Comparison of ENCODE assay signal across 8 cellular contexts in genomic region chr5:132260051-132260450, GRCh38. TPM values are rescaled to one million over a fixed set of nuclear protein-coding genes. Genes with fewer than 3 reads are reported as not detected.
DNase-seq lines count a peak whose midpoint lies in the region; ATAC-seq and TF ChIP-seq lines count a peak whose summit lies in the region.

No MANE protein-coding gene starts in this region.

- H3K9ac ChIP-seq in colonic mucosa (ENCODE audit: low read depth in 2 of 2, low read length in 2 of 2), result peak overlapping the region in 1 of 2 donors; percentile 69

- no peaks in the 10 kb centered on the region for H3K9me3 ChIP-seq in right cardiac atrium (ENCODE audit: control insufficient read depth, low read length)
- H3K9me3 ChIP-seq in colonic mucosa, result no peaks in the 10 kb centered on the region

- no peak for ATAC-seq in right cardiac atrium
- no peak for ATAC-seq in HG03565 (IDR thresholded peaks at IDR 0.05; ENCODE audit: unreplicated experiment)
- ATAC-seq in GM18873 (IDR thresholded peaks at IDR 0.05; ENCODE audit: low FRiP score, unreplicated experiment), result no peak
- ATAC-seq in HG02938 (IDR thresholded peaks at IDR 0.05; ENCODE audit: unreplicated experiment), result no peak

- 57% methylated on average over 6 of the region's 6 CpGs for WGBS in right cardiac atrium

- H3K4me3 ChIP-seq in right cardiac atrium (ENCODE audit: low read length) (no peak overlapping the region), colonic mucosa (peak overlapping the region; percentile 21)

- peak in 1 of 3 donors; percentile 48 for DNase-seq in right cardiac atrium
- DNase-seq in cardiac septum (ENCODE audit: low spot score), result no peak
- peak; percentile 20 for DNase-seq in colonic mucosa
- peak; percentile 49 for DNase-seq in myocyte (ENCODE audit: low read depth)
- DNase-seq in hepatic stellate cell (ENCODE audit: low spot score), result no peak

- H3K36me3 ChIP-seq in colonic mucosa, result no peaks in the 10 kb centered on the region

- no peak for TF ChIP-seq CTCF in colonic mucosa (IDR thresholded peaks at IDR 0.05)

- peak overlapping the region; percentile 71 for H3K27ac ChIP-seq in right cardiac atrium (ENCODE audit: low read length)
- peak overlapping the region; percentile 83 for H3K27ac ChIP-seq in colonic mucosa

- H3K4me1 ChIP-seq in right cardiac atrium (ENCODE audit: control insufficient read depth, insufficient read depth, low read length) (peaks cover 44% of the 10 kb centered on the region), colonic mucosa (peaks cover 6% of the 10 kb centered on the region)

- no peaks in the 10 kb centered on the region for H3K27me3 ChIP-seq in right cardiac atrium (ENCODE audit: control insufficient read depth, insufficient read depth)
- no peaks in the 10 kb centered on the region for H3K27me3 ChIP-seq in colonic mucosa

- intact Hi-C loops in right cardiac atrium (cut with DNase I), result no loop called here
- intact Hi-C loops in cardiac septum (cut with DNase I), result no loop called here
- intact Hi-C loops in colonic mucosa (cut with DNase I), result no loop called here

RNA-seq across cellular contexts. Expression of gene PDLIM4, which starts 2.6 kb away (rescaled TPM):
- 100 to 1,000 TPM in 1 of 4 donors, 10 to 100 TPM in 3; 47.8 to 113 (median 54.3) TPM for total RNA-seq in right cardiac atrium
- 35.0 TPM for polyA plus RNA-seq in right cardiac atrium
- 8.8 TPM for total RNA-seq in cardiac septum
- 10 to 100 TPM in 1 of 2 donors, 1 to 10 TPM in 1; 2.3 to 14.3 TPM for total RNA-seq in colonic mucosa
- total RNA-seq in myocyte, result 220 and 230 TPM in 2 replicates
- polyA plus RNA-seq in myocyte (2012), result 371 TPM

RNA-seq across cellular contexts. Expression of gene P4HA2, which starts 32.4 kb away (rescaled TPM):
- 100 to 1,000 TPM in 1 of 4 donors, 10 to 100 TPM in 3; 58.9 to 103 (median 71.8) TPM for total RNA-seq in right cardiac atrium
- 51.9 TPM for polyA plus RNA-seq in right cardiac atrium
- 50.5 TPM for total RNA-seq in cardiac septum
- 10 to 100 TPM; 53.7 to 79.6 TPM for total RNA-seq in colonic mucosa
- total RNA-seq in myocyte, result 304 and 381 TPM in 2 replicates
- polyA plus RNA-seq in myocyte (2012), result 737 TPM

RNA-seq across cellular contexts. Expression of gene SLC22A4, which starts 34.1 kb away (rescaled TPM):
- total RNA-seq in right cardiac atrium (1 to 10 TPM; 1.9 to 6.5 (median 2.4) TPM), cardiac septum (2.2 TPM), colonic mucosa (1 to 10 TPM; 1.3 to 8.3 TPM), myocyte (2.3 and 2.5 TPM in 2 replicates)
- polyA plus RNA-seq in right cardiac atrium, result 0.86 TPM
- polyA plus RNA-seq in myocyte (2012), result 4.4 TPM

Comparison
In these comparisons a context has a peak if more than half of its experiments do, and no peak if none do; other contexts are left out.
1. DNase-seq: peak in colonic mucosa (single experiment) and myocyte (single experiment); none in cardiac septum (single experiment) and hepatic stellate cell (single experiment).